27 cellular contexts compared by ENCODE assay signal in genomic region chr2:1414121-1414520, GRCh38. TPM values are rescaled to one million over a fixed set of nuclear protein-coding genes. Genes with fewer than 3 reads are reported as not detected.
"Had no signal": no experiment of that assay in that cellular context is flagged by ENCODE, and none has a peak within 500 bp of the region (broad histone marks: within the 10 kb centered on the region; RNA-seq: fewer than 3 reads in every experiment).

No MANE protein-coding gene starts in this region.

- DNase-seq: central memory CD4-positive, alpha-beta T cell; effector memory CD4-positive, alpha-beta T cell; gastrocnemius medialis; islet precursor cell; left lung; lower lobe of right lung; mesenchymal stem cell; naive thymus-derived CD4-positive, alpha-beta T cell; occipital lobe; stimulated activated CD4-positive, alpha-beta T cell treated with anti-CD3 and anti-CD28 coated beads, Interleukin-2, amount 100 ng/mL, for 24 hours; stimulated activated CD4-positive, alpha-beta T cell treated with anti-CD3 and anti-CD28 coated beads, Interleukin-4, amount 100 ng/mL, for 4 hours; stimulated activated naive B cell treated with anti-CD40 and anti-IgM and Interleukin-4, amounts not matched to agents 10 μg/mL and 1 μg/mL and 100 μg/mL, for 72 hours; stimulated activated naive CD8-positive, alpha-beta T cell treated with anti-CD3 and anti-CD28 coated beads, Interleukin-15, amount 100 ng/mL, for 72 hours; testis; transverse colon had no signal

- H3K27me3 ChIP-seq: gastrocnemius medialis, left lung, pancreas, testis, transverse colon had no signal

- H3K4me3 Mint-ChIP-seq: naive thymus-derived CD4-positive, alpha-beta T cell; neural crest cell; stimulated activated naive B cell treated with anti-CD40 and anti-IgM and Interleukin-4, amounts not matched to agents 10 μg/mL and 1 μg/mL and 100 μg/mL, for 72 hours; stimulated activated naive CD8-positive, alpha-beta T cell treated with anti-CD3 and anti-CD28 coated beads, Interleukin-15, amount 100 ng/mL, for 72 hours had no signal

- H3K27ac Mint-ChIP-seq: naive thymus-derived CD4-positive, alpha-beta T cell; stimulated activated naive B cell treated with anti-CD40 and anti-IgM and Interleukin-4, amounts not matched to agents 10 μg/mL and 1 μg/mL and 100 μg/mL, for 72 hours; stimulated activated naive CD8-positive, alpha-beta T cell treated with anti-CD3 and anti-CD28 coated beads, Interleukin-15, amount 100 ng/mL, for 72 hours had no signal

- H3K4me1 Mint-ChIP-seq: naive thymus-derived CD4-positive, alpha-beta T cell; neural crest cell; stimulated activated naive B cell treated with anti-CD40 and anti-IgM and Interleukin-4, amounts not matched to agents 10 μg/mL and 1 μg/mL and 100 μg/mL, for 72 hours; stimulated activated naive CD8-positive, alpha-beta T cell treated with anti-CD3 and anti-CD28 coated beads, Interleukin-15, amount 100 ng/mL, for 72 hours had no signal

- H3K9me3 Mint-ChIP-seq: naive thymus-derived CD4-positive, alpha-beta T cell; stimulated activated naive B cell treated with anti-CD40 and anti-IgM and Interleukin-4, amounts not matched to agents 10 μg/mL and 1 μg/mL and 100 μg/mL, for 72 hours; stimulated activated naive CD8-positive, alpha-beta T cell treated with anti-CD3 and anti-CD28 coated beads, Interleukin-15, amount 100 ng/mL, for 72 hours had no signal

- H3K27ac ChIP-seq: coronary artery, epithelial cell of prostate, esophagus muscularis mucosa, gastrocnemius medialis, left lung, lower lobe of right lung, prostate gland, testis, transverse colon had no signal

- H3K27me3 Mint-ChIP-seq: naive thymus-derived CD4-positive, alpha-beta T cell; stimulated activated naive CD8-positive, alpha-beta T cell treated with anti-CD3 and anti-CD28 coated beads, Interleukin-15, amount 100 ng/mL, for 72 hours had no signal

- ATAC-seq: gastrocnemius medialis; left lung; lower lobe of right lung; naive thymus-derived CD4-positive, alpha-beta T cell; sciatic nerve; stimulated activated naive B cell treated with anti-CD40 and anti-IgM and Interleukin-4, amounts not matched to agents 10 μg/mL and 1 μg/mL and 100 μg/mL, for 72 hours; stimulated activated naive CD8-positive, alpha-beta T cell treated with anti-CD3 and anti-CD28 coated beads, Interleukin-15, amount 100 ng/mL, for 72 hours had no signal

- H3K36me3 ChIP-seq: gastrocnemius medialis, left lung, lower lobe of right lung, pancreas, prostate gland, transverse colon had no signal

- H3K4me3 ChIP-seq: coronary artery, esophagus muscularis mucosa, gastrocnemius medialis, left lung, lower lobe of right lung, pancreas, prostate gland, testis, transverse colon had no signal

- H3K36me3 Mint-ChIP-seq: naive thymus-derived CD4-positive, alpha-beta T cell; stimulated activated naive B cell treated with anti-CD40 and anti-IgM and Interleukin-4, amounts not matched to agents 10 μg/mL and 1 μg/mL and 100 μg/mL, for 72 hours had no signal

- H3K9me3 ChIP-seq: esophagus muscularis mucosa, gastrocnemius medialis, left lung, lower lobe of right lung, pancreas, prostate gland, testis, transverse colon had no signal

- H3K4me1 ChIP-seq: esophagus muscularis mucosa, gastrocnemius medialis, left lung, lower lobe of right lung, pancreas, prostate gland, transverse colon had no signal

RNA-seq across cellular contexts. Expression of gene TPO, which starts 0.9 kb away (rescaled TPM):
- total RNA-seq: chondrocyte, dermis microvascular lymphatic vessel endothelial cell, fibroblast of villous mesenchyme, neural crest cell, occipital lobe, renal cortical epithelial cell, skeletal muscle tissue had no signal
- polyA plus RNA-seq: naive thymus-derived CD4-positive, alpha-beta T cell had no signal
